In the genomic region with DNA sequence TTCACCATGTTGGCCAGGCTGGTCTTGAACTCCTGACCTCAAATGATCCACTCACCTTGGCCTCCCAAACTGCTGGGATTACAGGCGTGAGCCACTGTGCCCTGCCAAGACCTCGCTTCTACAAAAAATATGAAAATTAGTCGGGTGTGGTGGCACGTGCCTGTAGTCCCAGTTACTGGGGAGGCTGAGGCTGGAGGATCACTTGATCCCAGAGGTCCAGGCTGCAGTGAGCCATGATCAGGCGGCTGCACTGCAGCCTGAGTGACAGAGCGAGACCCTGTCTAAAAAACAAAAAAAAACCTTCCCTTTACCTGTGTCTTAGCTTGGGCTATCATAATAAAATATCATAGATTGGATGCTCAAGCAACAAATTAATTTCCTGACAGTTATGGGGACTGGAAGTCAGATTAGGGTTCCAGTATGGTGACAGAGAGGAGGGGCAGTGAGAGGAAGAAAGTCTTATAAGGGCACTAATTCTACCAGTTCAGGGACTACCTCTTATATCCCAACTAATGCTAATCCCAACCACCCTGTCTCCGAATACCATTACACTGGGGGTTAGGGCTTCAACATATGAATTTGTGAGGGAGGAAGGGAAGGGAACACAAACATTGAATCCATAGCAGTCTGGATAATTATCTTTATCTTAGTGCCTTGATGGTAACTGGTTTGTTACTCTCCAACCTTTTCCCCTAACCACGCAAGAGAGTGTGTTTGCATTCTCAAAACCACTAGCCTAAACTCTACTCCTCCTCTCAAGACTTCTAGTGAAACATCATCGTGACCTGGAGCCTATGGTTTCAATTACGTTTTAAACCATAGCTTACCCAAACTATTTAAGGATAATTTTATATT, we compare ENCODE assay signal across 6 cellular contexts. TPM values are rescaled to one million over a fixed set of nuclear protein-coding genes. Genes with fewer than 3 reads are reported as not detected.
DNase-seq lines count a peak whose midpoint lies in the region; ATAC-seq and TF ChIP-seq lines count a peak whose summit lies in the region.

No MANE protein-coding gene starts in this region.

- H3K4me3 ChIP-seq in foreskin fibroblast (ENCODE audit: low read depth in 1 of 2, low read length in 2 of 2) (peak overlapping the region; percentile 70 to 83), thyroid gland (replicated peaks in 1 of 3) (no peak overlapping the region)

- H3K27ac ChIP-seq in thyroid gland, result peak overlapping the region in 2 of 3 donors; percentile 72 to 83

- peaks cover 6% of the 10 kb centered on the region for H3K36me3 Mint-ChIP-seq in activated naive CD4-positive, alpha-beta T cell treated with anti-CD3 and anti-CD28 coated beads, Interleukin-2, amount 50 U/mL, for 24 hours
- peaks cover 8% of the 10 kb centered on the region for H3K36me3 Mint-ChIP-seq in chondrocyte (ENCODE audit: low read depth)

- peak overlapping the region; percentile 88 for H3K4me3 Mint-ChIP-seq in activated naive CD4-positive, alpha-beta T cell treated with anti-CD3 and anti-CD28 coated beads, Interleukin-2, amount 50 U/mL, for 24 hours
- no peak overlapping the region for H3K4me3 Mint-ChIP-seq in chondrocyte (ENCODE audit: unreplicated experiment)

- no peaks in the 10 kb centered on the region for H3K9me3 ChIP-seq in thyroid gland

- intact Hi-C loops in thyroid gland (cut with DNase I), result loop anchor here (5.0 kb wide), 1 partner anchor 83 kb away; no protein-coding TSS in a partner anchor

- peaks cover 11 to 12% of the 10 kb centered on the region in 2 donors for H3K4me1 ChIP-seq in thyroid gland

- 84 to 87% methylated on average over 10 of the region's 10 CpGs for WGBS in thyroid gland, 2 donors

- peaks cover 3 to 15% of the 10 kb centered on the region in 2 donors for H3K36me3 ChIP-seq in thyroid gland

- ATAC-seq in GM18868 (IDR thresholded peaks at IDR 0.05; ENCODE audit: unreplicated experiment), result no peak

- no peaks in the 10 kb centered on the region for H3K27me3 Mint-ChIP-seq in activated naive CD4-positive, alpha-beta T cell treated with anti-CD3 and anti-CD28 coated beads, Interleukin-2, amount 50 U/mL, for 24 hours
- H3K27me3 Mint-ChIP-seq in chondrocyte (ENCODE audit: low read depth), result no peaks in the 10 kb centered on the region

- DNase-seq in activated naive CD4-positive, alpha-beta T cell treated with anti-CD3 and anti-CD28 coated beads, Interleukin-2, amount 50 U/mL, for 16 hours, result no peak
- DNase-seq in foreskin fibroblast (peak in 1 of 2 donors; percentile 19), thyroid gland (no peak), chondrocyte (ENCODE audit: low spot score) (no peak)

- TF ChIP-seq CTCF in foreskin fibroblast (IDR thresholded peaks at IDR 0.05; ENCODE audit: low read depth, low read length) (no peak), thyroid gland (IDR thresholded peaks at IDR 0.05) (no peak), chondrocyte (IDR thresholded peaks at IDR 0.05) (no peak)

- no peaks in the 10 kb centered on the region for H3K27me3 ChIP-seq in thyroid gland

- no peak overlapping the region for H3K27ac Mint-ChIP-seq in activated naive CD4-positive, alpha-beta T cell treated with anti-CD3 and anti-CD28 coated beads, Interleukin-2, amount 50 U/mL, for 24 hours
- H3K27ac Mint-ChIP-seq in chondrocyte (ENCODE audit: unreplicated experiment), result no peak overlapping the region

- H3K4me1 Mint-ChIP-seq in activated naive CD4-positive, alpha-beta T cell treated with anti-CD3 and anti-CD28 coated beads, Interleukin-2, amount 50 U/mL, for 24 hours, result peaks cover 27% of the 10 kb centered on the region
- peaks cover 15% of the 10 kb centered on the region for H3K4me1 Mint-ChIP-seq in chondrocyte (ENCODE audit: low read depth)

- TF ChIP-seq POLR2A in thyroid gland (IDR thresholded peaks at IDR 0.05), result no peak

- H3K9me3 Mint-ChIP-seq in activated naive CD4-positive, alpha-beta T cell treated with anti-CD3 and anti-CD28 coated beads, Interleukin-2, amount 50 U/mL, for 24 hours, result no peaks in the 10 kb centered on the region
- H3K9me3 Mint-ChIP-seq in chondrocyte (ENCODE audit: low read depth), result no peaks in the 10 kb centered on the region

RNA-seq across cellular contexts. Expression of gene NAXE, which starts 1.0 kb away (rescaled TPM):
- total RNA-seq in thyroid gland, result 100 to 1,000 TPM in 3 of 4 donors, 10 to 100 TPM in 1; 69.1 to 176 (median 117) TPM
- 54.8 to 59.6 TPM (median 56.2 TPM) in 3 replicates for total RNA-seq in chondrocyte

RNA-seq across cellular contexts. Expression of gene GPATCH4, which starts 10.7 kb away (rescaled TPM):
- total RNA-seq in thyroid gland (10 to 100 TPM; 14.1 to 49.2 (median 24.5) TPM), chondrocyte (14.4 to 21.6 TPM (median 16.4 TPM) in 3 replicates)

RNA-seq across cellular contexts. Expression of gene TTC24, which starts 11.0 kb away (rescaled TPM):
- total RNA-seq in thyroid gland (under 1 TPM in 2 of 4 donors, not detected in 2; 0.27 to 0.67 TPM), chondrocyte (not detected in 3 replicates)

RNA-seq across cellular contexts. Expression of gene IQGAP3, which starts 18.2 kb away (rescaled TPM):
- total RNA-seq in thyroid gland, result 1 to 10 TPM in 1 of 4 donors, under 1 TPM in 3; 0.15 to 1.4 (median 0.50) TPM
- total RNA-seq in chondrocyte, result 6.8 to 10.8 TPM (median 9.8 TPM) in 3 replicates

RNA-seq across cellular contexts. Expression of gene HAPLN2, which starts 28.7 kb away (rescaled TPM):
- total RNA-seq in thyroid gland, result under 1 TPM in 1 of 4 donors, not detected in 3; 0.79 TPM
- total RNA-seq in chondrocyte, result 0.36 TPM in 1 of 3 replicates, not detected in the others

Comparison
In these comparisons a context has a peak if more than half of its experiments do, and no peak if none do; other contexts are left out.
1. H3K4me3 ChIP-seq: peak in foreskin fibroblast (2 of 2); none in thyroid gland (0 of 3).